Comparison of ENCODE assay signal across 10 cellular contexts in genomic region chr3:64344721-64345207, GRCh38.
DNase-seq lines count a peak whose midpoint lies in the region; ATAC-seq, FAIRE-seq and TF ChIP-seq lines count a peak whose summit lies in the region.
"Had no signal": no experiment of that assay in that cellular context is flagged by ENCODE, and none has a peak within 500 bp of the region (broad histone marks: within the 10 kb centered on the region; RNA-seq: fewer than 3 reads in every experiment).

No MANE protein-coding gene starts in this region.

- H2AFZ ChIP-seq in H1 (ENCODE audit: low read length), result no peak overlapping the region

- peak; percentile 13 to 39 for DNase-seq in A549 (ENCODE audit: low read depth in 1 of 2, low spot score in 1 of 2)
- DNase-seq in LHCN-M2 (ENCODE audit: low read depth), result peak; percentile 34
- peak in 1 of 2 experiments; percentile 75 for DNase-seq in H1 (ENCODE audit: low read depth in 1 of 2, low spot score in 2 of 2)
- no peak for DNase-seq in mucosa of descending colon
- no peak for DNase-seq in tibial nerve (ENCODE audit: low spot score in 2 of 2)
- DNase-seq in ACHN, result no peak
- no peak for DNase-seq in activated CD4-positive, alpha-beta T cell treated with anti-CD3 and anti-CD28 coated beads, Interleukin-2, amount 50 U/mL, for 1 hour

- ATAC-seq in A549 (peak; percentile 68 to 81; a peak in 4 of 6 replicates), mucosa of descending colon (peak; percentile 13), GM19452 (IDR thresholded peaks at IDR 0.05; ENCODE audit: unreplicated experiment) (no peak)
- ATAC-seq: Panc1 had no signal

- H3K4me3 ChIP-seq in A549, result no peak overlapping the region
- H3K4me3 ChIP-seq in H1 (ENCODE audit: extremely low read depth in 1 of 4, insufficient read depth in 2 of 4, low read depth in 3 of 4, low read length in 4 of 4), result no peak overlapping the region
- no peak overlapping the region for H3K4me3 ChIP-seq in mucosa of descending colon
- no peak overlapping the region for H3K4me3 ChIP-seq in tibial nerve

- H3K27me3 ChIP-seq in H1 (replicated peaks in 1 of 4; ENCODE audit: control insufficient read depth in 3 of 4, extremely low read depth in 1 of 4, insufficient read depth in 3 of 4, low read length in 3 of 4) (no peaks in the 10 kb centered on the region), tibial nerve (no peaks in the 10 kb centered on the region)

- in situ Hi-C loops in ACHN (cut with HindIII; ENCODE audit: low pct_ligation_motif_present, low pct_unique_long_range_greater_than_20kb, low sequenced_read_pairs), result no loop called here

- H3K27ac ChIP-seq in A549 (peak overlapping the region; percentile 71 to 73), H1 (ENCODE audit: low read depth, low read length) (no peak overlapping the region), tibial nerve (no peak overlapping the region)
- H3K27ac ChIP-seq: C4-2B had no signal

- TF ChIP-seq CTCF in A549 (IDR thresholded peaks at IDR 0.05), result no peak
- TF ChIP-seq CTCF in H1 (IDR thresholded peaks at IDR 0.05; ENCODE audit: control extremely low read depth in 1 of 3, insufficient read depth in 1 of 3, low read depth in 1 of 3, low read length in 3 of 3), result no peak
- no peak for TF ChIP-seq CTCF in mucosa of descending colon (IDR thresholded peaks at IDR 0.05)
- no peak for TF ChIP-seq CTCF in tibial nerve (IDR thresholded peaks at IDR 0.05)

- TF ChIP-seq POLR2A in A549 (IDR thresholded peaks at IDR 0.05; ENCODE audit: low read length), result no peak
- TF ChIP-seq POLR2A in H1 (IDR thresholded peaks at IDR 0.05; ENCODE audit: control extremely low read depth in 1 of 2, low read depth in 2 of 2, low read length in 2 of 2), result no peak
- no peak for TF ChIP-seq POLR2A in tibial nerve (IDR thresholded peaks at IDR 0.05)

- intact Hi-C loops in mucosa of descending colon (cut with DNase I, micrococcal nuclease), result no loop called here

- TF ChIP-seq RAD21 in A549 (conservative IDR thresholded peaks at IDR 0.05 in 1 of 2, IDR thresholded peaks at IDR 0.05 in 1 of 2) (no peak), H1 (IDR thresholded peaks at IDR 0.05 in 1 of 2, conservative IDR thresholded peaks at IDR 0.05 in 1 of 2; ENCODE audit: low read depth in 2 of 2, low read length in 2 of 2) (no peak)

- peaks cover 41% of the 10 kb centered on the region for H3K4me1 ChIP-seq in A549
- H3K4me1 ChIP-seq in H1 (replicated peaks in 1 of 4; ENCODE audit: control insufficient read depth in 3 of 4, insufficient read depth in 4 of 4, low read length in 3 of 4), result peaks cover 5 to 20% (median 9%) of the 10 kb centered on the region in 4 experiments; a peak in 6 of 7 replicates
- H3K4me1 ChIP-seq in mucosa of descending colon (ENCODE audit: low read depth), result no peaks in the 10 kb centered on the region
- peaks cover 0 to 26% (median 7%) of the 10 kb centered on the region in 4 donors for H3K4me1 ChIP-seq in tibial nerve

- H4K8ac ChIP-seq in H1 (ENCODE audit: extremely low read depth, insufficient read depth, low read length), result no peak overlapping the region

- H3K4ac ChIP-seq in H1 (replicated peaks; ENCODE audit: insufficient read length, low read depth, low read length), result no peak overlapping the region

- H3K4me2 ChIP-seq in A549 (peak overlapping the region; percentile 41), H1 (ENCODE audit: insufficient read depth in 1 of 2, low read depth in 2 of 2, low read length in 2 of 2) (peak overlapping the region in 1 of 2 experiments; percentile 12; a peak in 1 of 4 replicates)

- H3K9me3 ChIP-seq in A549 (no peaks in the 10 kb centered on the region), H1 (ENCODE audit: insufficient read depth in 2 of 2, low read depth in 1 of 2, low read length in 1 of 2) (no peaks in the 10 kb centered on the region), mucosa of descending colon (no peaks in the 10 kb centered on the region), tibial nerve (no peaks in the 10 kb centered on the region)

- H3K79me2 ChIP-seq in H1 (ENCODE audit: control insufficient read depth in 1 of 2, insufficient read depth in 2 of 2, low read length in 2 of 2), result no peaks in the 10 kb centered on the region

- no peak overlapping the region for H2BK120ac ChIP-seq in H1 (replicated peaks; ENCODE audit: low read depth, low read length)

- H2BK15ac ChIP-seq in H1 (ENCODE audit: low read length), result no peak overlapping the region; the same call in 1 of the 2 replicates

- H2BK20ac ChIP-seq in H1 (ENCODE audit: low read length), result no peak overlapping the region

- WGBS in A549 (ENCODE audit: missing lambda C conversion rate), result 2% methylated on average over 4 of the region's 4 CpGs
- 56% methylated on average over 4 of the region's 4 CpGs; no CpG with 5 or more reads in 1 of the 2 experiments for WGBS in H1 (ENCODE audit: extremely low coverage in 1 of 2, insufficient coverage in 1 of 2, insufficient read length in 1 of 2, insufficient replicate concordance in 2 of 2, low coverage in 1 of 2, low lambda C conversion rate in 2 of 2, missing lambda C conversion rate in 1 of 2), 2 experiments
- 53 to 69% methylated on average over 4 of the region's 4 CpGs for WGBS in tibial nerve, 2 donors

- FAIRE-seq in A549 (lab: Jason Lieb, UNC), result no peak
- peak; percentile 42 for FAIRE-seq in H1 (lab: Jason Lieb, UNC)

- H3K36me3 ChIP-seq in H1 (ENCODE audit: control insufficient read depth in 2 of 4, insufficient read depth in 4 of 4, low read length in 3 of 4), result no peaks in the 10 kb centered on the region
- no peaks in the 10 kb centered on the region for H3K36me3 ChIP-seq in mucosa of descending colon (ENCODE audit: low read depth)
- H3K36me3 ChIP-seq in tibial nerve, result no peaks in the 10 kb centered on the region

- no peak overlapping the region for H3K14ac ChIP-seq in H1 (ENCODE audit: insufficient read length)

- no peaks in the 10 kb centered on the region for H3K79me1 ChIP-seq in H1 (ENCODE audit: low read depth, low read length)

- H4K91ac ChIP-seq in H1 (replicated peaks; ENCODE audit: insufficient read length, low read length), result no peak overlapping the region

- POLR2A ChIA-PET in A549 (lab: Yijun Ruan, JAX), result no interaction called here
- POLR2A ChIA-PET in H1 (lab: Charles Lee; ENCODE audit: partially characterized antibody), result no interaction called here

- H4K5ac ChIP-seq in H1 (ENCODE audit: insufficient read length, low read depth, low read length), result no peak overlapping the region

- H3K23ac ChIP-seq in H1 (ENCODE audit: insufficient read length), result no peak overlapping the region

- H2AK5ac ChIP-seq in H1 (ENCODE audit: low read depth, low read length), result no peak overlapping the region

- no peak overlapping the region for H2BK12ac ChIP-seq in H1 (ENCODE audit: low read depth, low read length)

- H3K23me2 ChIP-seq in H1 (ENCODE audit: low read depth, low read length), result no peaks in the 10 kb centered on the region

- H3K9ac ChIP-seq in H1 (replicated peaks in 1 of 4; ENCODE audit: extremely low read depth in 1 of 4, low read depth in 3 of 4, low read length in 3 of 4), result no peak overlapping the region

- CTCF ChIA-PET in A549 (lab: Yijun Ruan, JAX), result interaction anchor here (0.7 to 0.8 kb wide), 2 partner anchors 35 to 120 kb away, joined by 3 read pairs; partner anchors contain the start of gene PRICKLE2
- CTCF ChIA-PET in H1 (lab: Charles Lee; ENCODE audit: partially characterized antibody), result interaction anchor here (0.8 to 1.4 kb wide), 4 partner anchors 23 to 119 kb away, joined by 3 to 5 read pairs (median 3); no protein-coding TSS in a partner anchor

- H4K20me1 ChIP-seq in H1 (replicated peaks in 1 of 2; ENCODE audit: control insufficient read depth in 1 of 2, insufficient read depth in 2 of 2, low read length in 2 of 2), result no peaks in the 10 kb centered on the region

- no peak overlapping the region for H2BK5ac ChIP-seq in H1 (ENCODE audit: low read depth, low read length)

- no peak overlapping the region for H3K18ac ChIP-seq in H1 (ENCODE audit: extremely low read depth, low read length)

- no peak overlapping the region for H3K56ac ChIP-seq in H1 (replicated peaks; ENCODE audit: insufficient read length, low read depth, low read length)

- TF ChIP-seq EP300 in A549 (IDR thresholded peaks at IDR 0.05) (no peak), H1 (IDR thresholded peaks at IDR 0.05; ENCODE audit: borderline replicate concordance in 1 of 2, low read depth in 2 of 2, low read length in 2 of 2) (peak in 1 of 2 experiments; percentile 65; a peak in 1 of 3 replicates), tibial nerve (IDR thresholded peaks at IDR 0.05) (no peak)

TF ChIP-seq in A549, 52 proteins besides CTCF, POLR2A, EP300 and RAD21:
- TF ChIP-seq FOSL2 (IDR thresholded peaks at IDR 0.05) (no peak), FOSL2 (CRISPR knock-in tag; IDR thresholded peaks at IDR 0.05) (peak; percentile 22; the same call in 1 of the 2 replicates), E2F6 (IDR thresholded peaks at IDR 0.05; ENCODE audit: borderline replicate concordance, low read depth) (no peak), PHF8 (IDR thresholded peaks at IDR 0.05; ENCODE audit: borderline replicate concordance, low read depth) (no peak), ZFP36 (IDR thresholded peaks at IDR 0.05; ENCODE audit: borderline replicate concordance, partially characterized antibody) (no peak)

TF ChIP-seq in H1, 55 proteins besides CTCF, POLR2A, EP300 and RAD21 (continues in another document):
- peak; percentile 65 for TF ChIP-seq SP1 (IDR thresholded peaks at IDR 0.05; ENCODE audit: low read depth, low read length)
- TF ChIP-seq EGR1 (IDR thresholded peaks at IDR 0.05; ENCODE audit: borderline replicate concordance, low read depth, low read length), result no peak
- no peak for TF ChIP-seq CBX8 (IDR thresholded peaks at IDR 0.05; ENCODE audit: borderline replicate concordance, low read depth, low read length)
- peak; percentile 35; the same call in 1 of the 2 replicates for TF ChIP-seq CREB1 (IDR thresholded peaks at IDR 0.05)
- peak; percentile 47; the same call in 1 of the 2 replicates for TF ChIP-seq JUND (IDR thresholded peaks at IDR 0.05; ENCODE audit: low read length)
- no peak for TF ChIP-seq KDM1A (IDR thresholded peaks at IDR 0.05; ENCODE audit: borderline replicate concordance, low read length)
- no peak for TF ChIP-seq NRF1 (IDR thresholded peaks at IDR 0.05; ENCODE audit: low read depth, low read length)
- TF ChIP-seq TBP (IDR thresholded peaks at IDR 0.05; ENCODE audit: low read depth, low read length), result no peak
- TF ChIP-seq FOSL1 (IDR thresholded peaks at IDR 0.05; ENCODE audit: insufficient read depth, low read depth, low read length), result no peak
- peak in 1 of 2 experiments; percentile 93; a peak in 3 of 4 replicates for TF ChIP-seq HDAC2 (IDR thresholded peaks at IDR 0.05; ENCODE audit: borderline replicate concordance in 1 of 2, low read depth in 2 of 2, low read length in 2 of 2)
- TF ChIP-seq PHF8 (conservative IDR thresholded peaks at IDR 0.05; ENCODE audit: low read depth, low read length), result no peak
- peak; percentile 90 for TF ChIP-seq TEAD4 (IDR thresholded peaks at IDR 0.05; ENCODE audit: low read depth, low read length)
- no peak for TF ChIP-seq KDM5A (IDR thresholded peaks at IDR 0.05; ENCODE audit: low read length)
- TF ChIP-seq SIN3A (conservative IDR thresholded peaks at IDR 0.05 in 1 of 2, IDR thresholded peaks at IDR 0.05 in 1 of 2; ENCODE audit: low read depth in 1 of 2, low read length in 2 of 2), result no peak
- TF ChIP-seq YY1 (IDR thresholded peaks at IDR 0.05; ENCODE audit: low read depth, low read length), result peak; percentile 85

Comparison
In these comparisons a context has a peak if more than half of its experiments do, and no peak if none do; other contexts are left out.
1. DNase-seq: peak in A549 (2 of 2) and LHCN-M2 (single experiment); none in mucosa of descending colon (0 of 3), tibial nerve (0 of 2), ACHN (single experiment) and activated CD4-positive, alpha-beta T cell treated with anti-CD3 and anti-CD28 coated beads, Interleukin-2, amount 50 U/mL, for 1 hour (single experiment).
2. H3K27ac ChIP-seq: peak in A549 (2 of 2); none in H1 (single experiment) and tibial nerve (0 of 4).